ENCODE assay signal across 14 cellular contexts in genomic region chr9:71549023-71549422, GRCh38.
DNase-seq lines count a peak whose midpoint lies in the region; ATAC-seq and TF ChIP-seq lines count a peak whose summit lies in the region.
"Had no signal": no experiment of that assay in that cellular context is flagged by ENCODE, and none has a peak within 500 bp of the region (broad histone marks: within the 10 kb centered on the region; RNA-seq: fewer than 3 reads in every experiment).

No MANE protein-coding gene starts in this region.

- H3K27me3 ChIP-seq in right atrium auricular region = no peaks in the 10 kb centered on the region

- ATAC-seq in GM19395 (IDR thresholded peaks at IDR 0.05; ENCODE audit: unreplicated experiment) (peak; percentile 92), HG02852 (IDR thresholded peaks at IDR 0.05; ENCODE audit: unreplicated experiment) (peak; percentile 88), HG03571 (IDR thresholded peaks at IDR 0.05; ENCODE audit: unreplicated experiment) (peak; percentile 91), omental fat pad (ENCODE audit: low FRiP score) (no peak)
- ATAC-seq: activated naive CD8-positive, alpha-beta T cell treated with anti-CD3 and anti-CD28 coated beads, Interleukin-2, amount 50 U/mL, for 24 hours; naive thymus-derived CD4-positive, alpha-beta T cell; stimulated activated naive CD8-positive, alpha-beta T cell treated with anti-CD3 and anti-CD28 coated beads, Interleukin-15, Interleukin-2, amounts not matched to agents 100 U/mL and 50 U/mL, for 24 hours had no signal

- TF ChIP-seq CTCF in GM12865 (IDR thresholded peaks at IDR 0.05; ENCODE audit: insufficient read depth, low read depth, low read length, missing control alignments) = no peak
- no peak for TF ChIP-seq CTCF in omental fat pad (IDR thresholded peaks at IDR 0.05)
- no peak for TF ChIP-seq CTCF in right atrium auricular region (IDR thresholded peaks at IDR 0.05)

- no peaks in the 10 kb centered on the region for H3K4me1 ChIP-seq in right atrium auricular region

- H3K4me3 ChIP-seq in GM12865 (ENCODE audit: low read depth, low read length) (no peak overlapping the region), right atrium auricular region (no peak overlapping the region)
- H3K4me3 ChIP-seq: spleen had no signal

- H3K27ac ChIP-seq in right atrium auricular region = no peak overlapping the region
- H3K27ac ChIP-seq: spleen had no signal

- H3K9me3 ChIP-seq in right atrium auricular region = no peaks in the 10 kb centered on the region
- H3K9me3 ChIP-seq: spleen had no signal

- DNase-seq in GM12865 (ENCODE audit: low read depth) = peak; percentile 8
- DNase-seq in omental fat pad (ENCODE audit: low spot score) = no peak
- DNase-seq in NCI-H748 treated with DMSO at 0.1 percent for 48 hours (lab: John Stamatoyannopoulos, UW) = no peak
- no peak for DNase-seq in effector CD8-positive, alpha-beta T cell (lab: John Stamatoyannopoulos, UW)
- DNase-seq in right atrium auricular region (ENCODE audit: low spot score) = no peak
- DNase-seq: activated CD4-positive, alpha-beta T cell treated with anti-CD3 and anti-CD28 coated beads, Interleukin-2, amount 50 U/mL, for 1 hour; activated naive CD8-positive, alpha-beta T cell treated with anti-CD3 and anti-CD28 coated beads, Interleukin-2, amount 50 U/mL, for 24 hours; naive thymus-derived CD4-positive, alpha-beta T cell; Right ventricle myocardium superior; spleen; stimulated activated naive CD8-positive, alpha-beta T cell treated with anti-CD3 and anti-CD28 coated beads, Interleukin-15, Interleukin-2, amounts not matched to agents 100 U/mL and 50 U/mL, for 24 hours had no signal

- H3K36me3 ChIP-seq in right atrium auricular region = no peaks in the 10 kb centered on the region
- H3K36me3 ChIP-seq: spleen had no signal
